ENCODE assay signal across 24 cellular contexts in genomic region chr1:73832276-73832825, GRCh38.
"Had no signal": no experiment of that assay in that cellular context is flagged by ENCODE, and none has a peak within 500 bp of the region (broad histone marks: within the 10 kb centered on the region; RNA-seq: fewer than 3 reads in every experiment).

No MANE protein-coding gene starts in this region.

- H3K4me3 Mint-ChIP-seq: activated CD4-positive, alpha-beta memory T cell treated with anti-CD3 and anti-CD28 coated beads, Interleukin-2, amount 10 ng/mL, durations not matched to agents 7 days and 5 days; activated CD4-positive, alpha-beta T cell treated with anti-CD3 and anti-CD28 coated beads, Interleukin-2, amount 10 ng/mL, durations not matched to agents 24 days and 14 days; activated naive CD4-positive, alpha-beta T cell treated with anti-CD3 and anti-CD28 coated beads, Interleukin-2, amount 50 U/mL, for 24 hours; activated T-cell treated with anti-CD3 and anti-CD28 coated beads, Interleukin-2, amount 50 U/mL, for 72 hours; memory B cell; nephron progenitor cell; stimulated activated effector memory CD8-positive, alpha-beta T cell treated with anti-CD3 and anti-CD28 coated beads, Interleukin-12 subunit alpha, Interleukin-12 subunit beta, amount 100 ng/mL, for 72 hours; stimulated activated naive CD8-positive, alpha-beta T cell treated with anti-CD3 and anti-CD28 coated beads, Interleukin-15, amount 100 ng/mL, for 72 hours had no signal

- H2AFZ ChIP-seq: parathyroid adenoma had no signal

- ATAC-seq: activated T-cell treated with anti-CD3 and anti-CD28 coated beads, Interleukin-2, amount 50 U/mL, for 72 hours; heart left ventricle; left colon; mucosa of descending colon; right lobe of liver; stimulated activated effector memory CD8-positive, alpha-beta T cell treated with anti-CD3 and anti-CD28 coated beads, Interleukin-12 subunit alpha, Interleukin-12 subunit beta, amount 100 ng/mL, for 72 hours; stimulated activated naive CD8-positive, alpha-beta T cell treated with anti-CD3 and anti-CD28 coated beads, Interleukin-15, amount 100 ng/mL, for 72 hours had no signal

- H3K4me3 ChIP-seq: colonic mucosa, dorsolateral prefrontal cortex, esophagus squamous epithelium, heart left ventricle, mucosa of descending colon, right lobe of liver, suprapubic skin, tibial nerve had no signal

- H3K27ac Mint-ChIP-seq: activated CD4-positive, alpha-beta memory T cell treated with anti-CD3 and anti-CD28 coated beads, Interleukin-2, amount 10 ng/mL, durations not matched to agents 7 days and 5 days; activated CD4-positive, alpha-beta T cell treated with anti-CD3 and anti-CD28 coated beads, Interleukin-2, amount 10 ng/mL, durations not matched to agents 24 days and 14 days; activated naive CD4-positive, alpha-beta T cell treated with anti-CD3 and anti-CD28 coated beads, Interleukin-2, amount 50 U/mL, for 24 hours; activated T-cell treated with anti-CD3 and anti-CD28 coated beads, Interleukin-2, amount 50 U/mL, for 72 hours; memory B cell; nephron progenitor cell; stimulated activated effector memory CD8-positive, alpha-beta T cell treated with anti-CD3 and anti-CD28 coated beads, Interleukin-12 subunit alpha, Interleukin-12 subunit beta, amount 100 ng/mL, for 72 hours; stimulated activated naive CD8-positive, alpha-beta T cell treated with anti-CD3 and anti-CD28 coated beads, Interleukin-15, amount 100 ng/mL, for 72 hours had no signal

- H3K27ac ChIP-seq: colonic mucosa, esophagus squamous epithelium, heart left ventricle, parathyroid adenoma, right lobe of liver, suprapubic skin, tibial nerve had no signal

- H3K9me3 ChIP-seq: colonic mucosa, esophagus squamous epithelium, heart left ventricle, mucosa of descending colon, right lobe of liver, suprapubic skin, tibial nerve had no signal

- H3K4me1 Mint-ChIP-seq: activated CD4-positive, alpha-beta memory T cell treated with anti-CD3 and anti-CD28 coated beads, Interleukin-2, amount 10 ng/mL, durations not matched to agents 7 days and 5 days; activated CD4-positive, alpha-beta T cell treated with anti-CD3 and anti-CD28 coated beads, Interleukin-2, amount 10 ng/mL, durations not matched to agents 24 days and 14 days; activated naive CD4-positive, alpha-beta T cell treated with anti-CD3 and anti-CD28 coated beads, Interleukin-2, amount 50 U/mL, for 24 hours; memory B cell; nephron progenitor cell; stimulated activated effector memory CD8-positive, alpha-beta T cell treated with anti-CD3 and anti-CD28 coated beads, Interleukin-12 subunit alpha, Interleukin-12 subunit beta, amount 100 ng/mL, for 72 hours; stimulated activated naive CD8-positive, alpha-beta T cell treated with anti-CD3 and anti-CD28 coated beads, Interleukin-15, amount 100 ng/mL, for 72 hours had no signal

- H3K9me3 Mint-ChIP-seq: activated CD4-positive, alpha-beta memory T cell treated with anti-CD3 and anti-CD28 coated beads, Interleukin-2, amount 10 ng/mL, durations not matched to agents 7 days and 5 days; activated CD4-positive, alpha-beta T cell treated with anti-CD3 and anti-CD28 coated beads, Interleukin-2, amount 10 ng/mL, durations not matched to agents 24 days and 14 days; activated naive CD4-positive, alpha-beta T cell treated with anti-CD3 and anti-CD28 coated beads, Interleukin-2, amount 50 U/mL, for 24 hours; activated T-cell treated with anti-CD3 and anti-CD28 coated beads, Interleukin-2, amount 50 U/mL, for 72 hours; memory B cell; nephron progenitor cell; stimulated activated naive CD8-positive, alpha-beta T cell treated with anti-CD3 and anti-CD28 coated beads, Interleukin-15, amount 100 ng/mL, for 72 hours had no signal

- H3K79me2 ChIP-seq: parathyroid adenoma had no signal

- FAIRE-seq: small intestine had no signal

- DNase-seq: activated CD4-positive, alpha-beta memory T cell treated with anti-CD3 and anti-CD28 coated beads, Interleukin-2, amount 10 ng/mL, durations not matched to agents 7 days and 5 days; activated CD4-positive, alpha-beta T cell treated with anti-CD3 and anti-CD28 coated beads, Interleukin-2, amount 10 ng/mL, durations not matched to agents 24 days and 14 days; activated gamma-delta T cell; activated T-cell treated with anti-CD3 and anti-CD28 coated beads, Interleukin-2, amount 50 U/mL, for 72 hours; aorta; central memory CD4-positive, alpha-beta T cell; colonic mucosa; esophagus squamous epithelium; heart left ventricle; islet precursor cell; left colon; mucosa of descending colon; nephron progenitor cell; right lobe of liver; small intestine; stimulated activated CD4-positive, alpha-beta T cell treated with anti-CD3 and anti-CD28 coated beads, Interleukin-2, amount 100 ng/mL, for 24 hours; stimulated activated naive CD8-positive, alpha-beta T cell treated with anti-CD3 and anti-CD28 coated beads, Interleukin-15, amount 100 ng/mL, for 72 hours had no signal

- H3K27me3 ChIP-seq: colonic mucosa, dorsolateral prefrontal cortex, esophagus squamous epithelium, heart left ventricle, right lobe of liver, suprapubic skin, tibial nerve had no signal

- H3K36me3 Mint-ChIP-seq: activated naive CD4-positive, alpha-beta T cell treated with anti-CD3 and anti-CD28 coated beads, Interleukin-2, amount 50 U/mL, for 24 hours; memory B cell; stimulated activated effector memory CD8-positive, alpha-beta T cell treated with anti-CD3 and anti-CD28 coated beads, Interleukin-12 subunit alpha, Interleukin-12 subunit beta, amount 100 ng/mL, for 72 hours had no signal

- H3K9ac ChIP-seq: parathyroid adenoma had no signal

- H3K27me3 Mint-ChIP-seq: activated CD4-positive, alpha-beta memory T cell treated with anti-CD3 and anti-CD28 coated beads, Interleukin-2, amount 10 ng/mL, durations not matched to agents 7 days and 5 days; activated CD4-positive, alpha-beta T cell treated with anti-CD3 and anti-CD28 coated beads, Interleukin-2, amount 10 ng/mL, durations not matched to agents 24 days and 14 days; activated naive CD4-positive, alpha-beta T cell treated with anti-CD3 and anti-CD28 coated beads, Interleukin-2, amount 50 U/mL, for 24 hours; memory B cell; stimulated activated naive CD8-positive, alpha-beta T cell treated with anti-CD3 and anti-CD28 coated beads, Interleukin-15, amount 100 ng/mL, for 72 hours had no signal

- H3K36me3 ChIP-seq: colonic mucosa, esophagus squamous epithelium, heart left ventricle, right lobe of liver, suprapubic skin, tibial nerve had no signal

- H3K4me1 ChIP-seq: colonic mucosa, esophagus squamous epithelium, heart left ventricle, parathyroid adenoma, right lobe of liver, suprapubic skin, tibial nerve had no signal
